33 cellular contexts compared by ENCODE assay signal in genomic region chr21:19704832-19705231, GRCh38.
DNase-seq lines count a peak whose midpoint lies in the region; ATAC-seq, FAIRE-seq and TF ChIP-seq lines count a peak whose summit lies in the region.
"Had no signal": no experiment of that assay in that cellular context is flagged by ENCODE, and none has a peak within 500 bp of the region (broad histone marks: within the 10 kb centered on the region; RNA-seq: fewer than 3 reads in every experiment).

No MANE protein-coding gene starts in this region.

- in situ Hi-C loops in HepG2 (cut with HindIII; ENCODE audit: extremely low pct_ligation_motif_present, low pct_unique_long_range_greater_than_20kb) (no loop called here), IMR-90 (cut with MboI; ENCODE audit: low sequenced_read_pairs) (no loop called here), K562 (cut with MboI) (no loop called here)

- H3K9me1 ChIP-seq in IMR-90 (ENCODE audit: insufficient read depth, low read length) (no peaks in the 10 kb centered on the region), K562 (ENCODE audit: control insufficient read depth, insufficient read depth, low read length) (no peaks in the 10 kb centered on the region)

- BruUV-seq in HepG2 (replicated peaks; lab: Mats Ljungman, UMichigan) (no TSS peak), IMR-90 (replicated peaks; lab: Mats Ljungman, UMichigan) (no TSS peak), K562 (replicated peaks; lab: Mats Ljungman, UMichigan) (no TSS peak)

- H3K79me2 ChIP-seq in HepG2 (ENCODE audit: insufficient read depth, low read length) (no peaks in the 10 kb centered on the region), K562 (ENCODE audit: control insufficient read depth, insufficient read depth, low read length) (no peaks in the 10 kb centered on the region)

- H4K8ac ChIP-seq in IMR-90 (ENCODE audit: low read depth in 2 of 2, low read length in 2 of 2): no peak overlapping the region

- H4K20me1 ChIP-seq in HepG2 (ENCODE audit: insufficient read depth, low read length) (no peaks in the 10 kb centered on the region), IMR-90 (ENCODE audit: insufficient read depth, low read length) (no peaks in the 10 kb centered on the region), K562 (replicated peaks; ENCODE audit: control insufficient read depth, insufficient read depth, low read length) (no peaks in the 10 kb centered on the region)
- H4K20me1 ChIP-seq: BLaER1; BLaER1 treated with 17β-estradiol and CSF1 and Interleukin-3, amounts not matched to agents 10 nM and 100 nM had no signal

- H2AK5ac ChIP-seq in IMR-90 (ENCODE audit: low read depth, low read length): no peak overlapping the region

- no peak for FAIRE-seq in HepG2 (lab: Jason Lieb, UNC)
- no peak for FAIRE-seq in K562 (lab: Jason Lieb, UNC)
- FAIRE-seq in frontal cortex (lab: Jason Lieb, UNC): no peak
- FAIRE-seq: A204.1, A549, D721Med had no signal

- no peak overlapping the region for H4K91ac ChIP-seq in IMR-90 (ENCODE audit: insufficient read depth, low read depth, low read length)

- TF ChIP-seq POLR2A in HepG2 (IDR thresholded peaks at IDR 0.05; ENCODE audit: insufficient read depth in 1 of 2, low read depth in 2 of 2, low read length in 2 of 2): no peak
- TF ChIP-seq POLR2A in right lobe of liver (IDR thresholded peaks at IDR 0.05): no peak
- TF ChIP-seq POLR2A in IMR-90 (IDR thresholded peaks at IDR 0.05; ENCODE audit: low read depth, low read length): no peak
- TF ChIP-seq POLR2A in K562 (conservative IDR thresholded peaks at IDR 0.05): no peak

- CTCF ChIA-PET in HepG2 (lab: Yijun Ruan, JAX; ENCODE audit: low intra/inter-chr PET ratio, low total read pairs) (no interaction called here), IMR-90 (lab: Yijun Ruan, JAX) (no interaction called here), K562 (lab: Yijun Ruan, JAX; ENCODE audit: low intra/inter-chr PET ratio) (no interaction called here)

- TF ChIP-seq EP300 in HepG2 (IDR thresholded peaks at IDR 0.05; ENCODE audit: low read depth in 2 of 2, low read length in 2 of 2) (no peak), HepG2 (CRISPR knock-in tag; IDR thresholded peaks at IDR 0.05; ENCODE audit: borderline replicate concordance) (no peak), K562 (IDR thresholded peaks at IDR 0.05; ENCODE audit: low read length) (no peak)

- TF ChIP-seq RAD21 in HepG2 (CRISPR knock-in tag; IDR thresholded peaks at IDR 0.05): no peak
- no peak for TF ChIP-seq RAD21 in IMR-90 (IDR thresholded peaks at IDR 0.05; ENCODE audit: low read length)
- no peak for TF ChIP-seq RAD21 in K562 (CRISPR knock-in tag; conservative IDR thresholded peaks at IDR 0.05 in 1 of 2, IDR thresholded peaks at IDR 0.05 in 1 of 2)

- H2AK9ac ChIP-seq in IMR-90 (replicated peaks; ENCODE audit: low read depth, low read length, poor library complexity): no peak overlapping the region

- no peak overlapping the region for H3K23ac ChIP-seq in IMR-90 (ENCODE audit: low read depth, low read length)

- no peak overlapping the region for H3K4ac ChIP-seq in IMR-90 (ENCODE audit: low read depth, low read length)

- no peak for ATAC-seq in HepG2
- ATAC-seq in right lobe of liver: no peak
- ATAC-seq in IMR-90 (ENCODE audit: low read depth): no peak
- ATAC-seq in K562: no peak
- ATAC-seq: A549; CD8-positive, alpha-beta T cell had no signal

- no peak for DNase-seq in HepG2 (ENCODE audit: low spot score)
- no peak for DNase-seq in right lobe of liver
- DNase-seq in IMR-90: no peak
- no peak for DNase-seq in K562 (ENCODE audit: extremely low read depth in 1 of 4, low spot score in 3 of 4)
- DNase-seq in activated CD4-positive, alpha-beta T cell treated with anti-CD3 and anti-CD28 coated beads for 1 hour: no peak
- DNase-seq in frontal cortex (ENCODE audit: low spot score in 2 of 2): no peak
- DNase-seq: 8988T; ACHN; AML-193; BE2C; C1 segment of cervical spinal cord; Caco-2; Calu3; CD4-positive, alpha-beta memory T cell; CD4-positive, alpha-beta T cell; CD4-positive, CD25-positive, alpha-beta regulatory T cell; CD8-positive, alpha-beta memory T cell; CD8-positive, alpha-beta T cell; COR-L47; DMS 273 treated with DMSO at 0.1 percent for 48 hours; DMS153; DMS53; DMS79; DMS79 treated with DMSO at 0.1 percent for 48 hours; DND-41; EL had no signal

- no peak overlapping the region for H2BK5ac ChIP-seq in IMR-90 (ENCODE audit: low read depth, low read length, poor library complexity, severe bottlenecking)

- H2BK15ac ChIP-seq in IMR-90 (ENCODE audit: low read depth, low read length): no peak overlapping the region

- no peak overlapping the region for H3K18ac ChIP-seq in IMR-90 (ENCODE audit: low read depth, low read length)

- H3K27ac ChIP-seq in HepG2 (ENCODE audit: extremely low read length, insufficient read depth, low read length): no peak overlapping the region
- no peak overlapping the region for H3K27ac ChIP-seq in right lobe of liver
- H3K27ac ChIP-seq in IMR-90 (ENCODE audit: insufficient read depth, low read length): no peak overlapping the region
- no peak overlapping the region for H3K27ac ChIP-seq in K562 (ENCODE audit: extremely low read depth, low read depth, low read length)
- H3K27ac ChIP-seq: 22Rv1; A549; BLaER1; BLaER1 treated with 17β-estradiol and CSF1 and Interleukin-3, amounts not matched to agents 10 nM and 100 nM; C4-2B had no signal

- H3K4me3 ChIP-seq in HepG2 (replicated peaks in 1 of 3; ENCODE audit: insufficient read depth in 1 of 3, low read depth in 2 of 3, low read length in 3 of 3): no peak overlapping the region
- H3K4me3 ChIP-seq in right lobe of liver: no peak overlapping the region
- no peak overlapping the region for H3K4me3 ChIP-seq in IMR-90 (ENCODE audit: insufficient read depth, low read depth, low read length)
- no peak overlapping the region for H3K4me3 ChIP-seq in K562
- H3K4me3 ChIP-seq: A549; BLaER1; BLaER1 treated with 17β-estradiol and CSF1 and Interleukin-3, amounts not matched to agents 10 nM and 100 nM had no signal

- H2AFZ ChIP-seq in HepG2 (ENCODE audit: low read length): no peak overlapping the region
- no peak overlapping the region for H2AFZ ChIP-seq in IMR-90 (replicated peaks; ENCODE audit: low read length, poor library complexity)
- no peak overlapping the region for H2AFZ ChIP-seq in K562 (ENCODE audit: low read depth, low read length)

- H3K4me2 ChIP-seq in HepG2 (ENCODE audit: low read depth, low read length) (no peak overlapping the region), IMR-90 (ENCODE audit: low read depth, low read length) (no peak overlapping the region), K562 (ENCODE audit: insufficient read depth, low read length) (no peak overlapping the region)
- H3K4me2 ChIP-seq: A549; BLaER1; BLaER1 treated with 17β-estradiol and CSF1 and Interleukin-3, amounts not matched to agents 10 nM and 100 nM had no signal

- H2BK20ac ChIP-seq in IMR-90 (ENCODE audit: low read depth, low read length): no peak overlapping the region

- no peak overlapping the region for H4K5ac ChIP-seq in IMR-90 (ENCODE audit: low read depth, low read length)

- dilution Hi-C loops in IMR-90 (cut with HindIII; ENCODE audit: low sequenced_read_pairs, unreplicated experiment): no loop called here

- H3K9ac ChIP-seq in HepG2 (ENCODE audit: insufficient read depth, low read depth, low read length) (no peak overlapping the region), IMR-90 (ENCODE audit: low read depth, low read length) (no peak overlapping the region), K562 (ENCODE audit: insufficient read depth in 1 of 2, low read depth in 2 of 2, low read length in 2 of 2) (no peak overlapping the region)
- H3K9ac ChIP-seq: BLaER1; BLaER1 treated with 17β-estradiol and CSF1 and Interleukin-3, amounts not matched to agents 10 nM and 100 nM had no signal

- no peaks in the 10 kb centered on the region for H3K27me3 ChIP-seq in HepG2 (ENCODE audit: control insufficient read depth in 1 of 2, insufficient read depth in 2 of 2, low read length in 2 of 2)
- H3K27me3 ChIP-seq in right lobe of liver: no peaks in the 10 kb centered on the region
- H3K27me3 ChIP-seq in IMR-90 (ENCODE audit: control insufficient read depth, insufficient read depth, low read length): no peaks in the 10 kb centered on the region
- H3K27me3 ChIP-seq in K562 (ENCODE audit: control insufficient read depth in 2 of 2, insufficient read depth in 2 of 2, low read length in 2 of 2): no peaks in the 10 kb centered on the region
- H3K27me3 ChIP-seq: BE2C; BLaER1; BLaER1 treated with 17β-estradiol and CSF1 and Interleukin-3, amounts not matched to agents 10 nM and 100 nM had no signal

- TF ChIP-seq CTCF in HepG2 (CRISPR knock-in tag; IDR thresholded peaks at IDR 0.05) (no peak), right lobe of liver (IDR thresholded peaks at IDR 0.05) (no peak), IMR-90 (conservative IDR thresholded peaks at IDR 0.05; ENCODE audit: low read depth, low read length) (no peak), K562 (IDR thresholded peaks at IDR 0.05 in 2 of 3, conservative IDR thresholded peaks at IDR 0.05 in 1 of 3; ENCODE audit: insufficient read depth in 2 of 3, low read depth in 1 of 3, low read length in 3 of 3) (no peak)

- no peak overlapping the region for H3K56ac ChIP-seq in IMR-90 (ENCODE audit: extremely low read depth, insufficient read depth, low read length)

- intact Hi-C loops in HepG2 (cut with micrococcal nuclease; ENCODE audit: unreplicated experiment): no loop called here
- intact Hi-C loops in right lobe of liver (cut with DNase I): no loop called here
- intact Hi-C loops in IMR-90 (cut with micrococcal nuclease): no loop called here
- intact Hi-C loops in K562 (cut with micrococcal nuclease): no loop called here

- H3K4me1 ChIP-seq in HepG2 (ENCODE audit: insufficient read depth, low read length): no peaks in the 10 kb centered on the region
- peaks cover 0 to 7% (median 0%) of the 10 kb centered on the region in 4 donors for H3K4me1 ChIP-seq in right lobe of liver
- H3K4me1 ChIP-seq in IMR-90 (ENCODE audit: control insufficient read depth, insufficient read depth, low read length): no peaks in the 10 kb centered on the region
- H3K4me1 ChIP-seq in K562 (replicated peaks in 1 of 2; ENCODE audit: control insufficient read depth in 2 of 2, insufficient read depth in 2 of 2, low read length in 2 of 2): no peaks in the 10 kb centered on the region
- H3K4me1 ChIP-seq: A549; BE2C; BLaER1; BLaER1 treated with 17β-estradiol and CSF1 and Interleukin-3, amounts not matched to agents 10 nM and 100 nM had no signal

- H3K36me3 ChIP-seq in HepG2 (replicated peaks in 1 of 2; ENCODE audit: control insufficient read depth in 1 of 2, insufficient read depth in 2 of 2, low read length in 2 of 2): no peaks in the 10 kb centered on the region
- no peaks in the 10 kb centered on the region for H3K36me3 ChIP-seq in right lobe of liver
- no peaks in the 10 kb centered on the region for H3K36me3 ChIP-seq in IMR-90 (ENCODE audit: control insufficient read depth, insufficient read depth, low read length)
- H3K36me3 ChIP-seq in K562 (ENCODE audit: control insufficient read depth, insufficient read depth, low read length): no peaks in the 10 kb centered on the region
- H3K36me3 ChIP-seq: BE2C; BLaER1; BLaER1 treated with 17β-estradiol and CSF1 and Interleukin-3, amounts not matched to agents 10 nM and 100 nM had no signal

- H3K9me3 ChIP-seq in HepG2 (ENCODE audit: low read length): peaks cover 96% of the 10 kb centered on the region
- H3K9me3 ChIP-seq in right lobe of liver: no peaks in the 10 kb centered on the region
- peaks cover 13% of the 10 kb centered on the region for H3K9me3 ChIP-seq in IMR-90 (ENCODE audit: control insufficient read depth, insufficient read depth, low read length)
- H3K9me3 ChIP-seq in K562 (replicated peaks; ENCODE audit: control insufficient read depth, insufficient read depth, low read depth, low read length): no peaks in the 10 kb centered on the region
- H3K9me3 ChIP-seq: A549, BE2C, Caco-2 had no signal

- H3K79me1 ChIP-seq in IMR-90 (ENCODE audit: low read depth in 1 of 2, low read length in 2 of 2): no peaks in the 10 kb centered on the region

- H3K14ac ChIP-seq in IMR-90 (replicated peaks; ENCODE audit: low read depth, low read length): no peak overlapping the region

- POLR2A ChIA-PET in HepG2 (lab: Yijun Ruan, JAX): no interaction called here
- POLR2A ChIA-PET in IMR-90 (lab: Charles Lee; ENCODE audit: unreplicated experiment): no interaction called here
- POLR2A ChIA-PET in K562 (lab: Yijun Ruan, JAX): no interaction called here

- H2BK120ac ChIP-seq in IMR-90 (ENCODE audit: low read depth, low read length): no peak overlapping the region

Comparison
In these comparisons a context has a peak if more than half of its experiments do, and no peak if none do; other contexts are left out.
1. Of the 241 proteins assayed by ChIP-seq in both HepG2 and K562: peak only in HepG2: MAFF and MAFK; only in K562: none; in both: none; in neither: 239.